Comparison of ENCODE assay signal across 9 cellular contexts in genomic region chr14:91369628-91370445, GRCh38. TPM values are rescaled to one million over a fixed set of nuclear protein-coding genes. Genes with fewer than 3 reads are reported as not detected.
DNase-seq lines count a peak whose midpoint lies in the region; ATAC-seq, FAIRE-seq and TF ChIP-seq lines count a peak whose summit lies in the region.
"Had no signal": no experiment of that assay in that cellular context is flagged by ENCODE, and none has a peak within 500 bp of the region (broad histone marks: within the 10 kb centered on the region; RNA-seq: fewer than 3 reads in every experiment).

No MANE protein-coding gene starts in this region.

- H3K27ac ChIP-seq in small intestine (ENCODE audit: low read depth in 1 of 2, low read length in 1 of 2) = peak overlapping the region in 1 of 2 donors; percentile 63

- WGBS in small intestine, 3 donors = 53 to 61% (median 58%) methylated on average over 24 of the region's 24 CpGs

- no peak for DNase-seq in GM12891 (ENCODE audit: insufficient read length, low spot score)
- DNase-seq in NCI-H82 treated with DMSO at 0.1 percent for 48 hours (lab: John Stamatoyannopoulos, UW; ENCODE audit: unreplicated experiment) = peak; percentile 46
- peak; percentile 55 for DNase-seq in bronchial epithelial cell (ENCODE audit: low read depth)
- peak; percentile 62 for DNase-seq in small intestine
- no peak for DNase-seq in dedifferentiated amniotic fluid mesenchymal stem cell (ENCODE audit: extremely low spot score)
- no peak for DNase-seq in hepatic stellate cell (ENCODE audit: low spot score)
- no peak for DNase-seq in NCI-H146 (lab: John Stamatoyannopoulos, UW)

- no peaks in the 10 kb centered on the region for H3K27me3 ChIP-seq in bronchial epithelial cell (ENCODE audit: control insufficient read depth, insufficient read depth, low read length)
- no peaks in the 10 kb centered on the region for H3K27me3 ChIP-seq in small intestine (ENCODE audit: control insufficient read depth in 2 of 2, insufficient read depth in 2 of 2, low read length in 2 of 2)

- peaks cover 9 to 21% of the 10 kb centered on the region in 2 donors for H3K4me1 ChIP-seq in small intestine (ENCODE audit: control insufficient read depth in 2 of 2, insufficient read depth in 1 of 2, low read depth in 1 of 2, low read length in 1 of 2)

- no peak for ATAC-seq in GM18517 (IDR thresholded peaks at IDR 0.05; ENCODE audit: unreplicated experiment)
- ATAC-seq: HCT116 had no signal

- H3K36me3 ChIP-seq in bronchial epithelial cell (ENCODE audit: control insufficient read depth, insufficient read depth, low read length) (no peaks in the 10 kb centered on the region), small intestine (ENCODE audit: control insufficient read depth in 2 of 2, insufficient read depth in 2 of 2, low read length in 2 of 2) (no peaks in the 10 kb centered on the region)

- H3K4me3 ChIP-seq in bronchial epithelial cell (ENCODE audit: low read depth, low read length) = no peak overlapping the region
- H3K4me3 ChIP-seq in small intestine (ENCODE audit: low read depth in 1 of 2, low read length in 2 of 2) = no peak overlapping the region

- FAIRE-seq in GM12891 (lab: Jason Lieb, UNC) (peak; percentile 31), bronchial epithelial cell (lab: Jason Lieb, UNC) (no peak), small intestine (lab: Jason Lieb, UNC) (no peak)

- TF ChIP-seq POLR2A in GM12891 (IDR thresholded peaks at IDR 0.05; ENCODE audit: low read depth, low read length) = 0 out of 2 replicates have a peak, but pooled peaks have one; percentile 31

- peak; percentile 30 for TF ChIP-seq CTCF in bronchial epithelial cell (IDR thresholded peaks at IDR 0.05; ENCODE audit: insufficient read depth, low read length, severe bottlenecking)

- no peaks in the 10 kb centered on the region for H3K9me3 ChIP-seq in small intestine (ENCODE audit: control insufficient read depth, low read depth)

TF ChIP-seq in GM12891, 5 proteins besides CTCF, POLR2A, EP300 and RAD21:
- TF ChIP-seq POLR2AphosphoS5 (IDR thresholded peaks at IDR 0.05; ENCODE audit: low read depth, low read length) (no peak), PAX5 (IDR thresholded peaks at IDR 0.05; ENCODE audit: insufficient read depth, low read length, severe bottlenecking) (no peak), TAF1 (IDR thresholded peaks at IDR 0.05; ENCODE audit: low read depth, low read length) (no peak), SPI1 (IDR thresholded peaks at IDR 0.05; ENCODE audit: low read depth, low read length) (no peak)

RNA-seq across cellular contexts. Expression of gene CCDC88C, which starts 47.8 kb away (rescaled TPM):
- 32.5 TPM for polyA plus RNA-seq in GM12891 (2012; ENCODE audit: low read depth, missing spikeins)
- total RNA-seq in bronchial epithelial cell = 20.4 and 21.3 TPM in 2 replicates
- polyA plus RNA-seq in small intestine = 10 to 100 TPM; 13.2 to 20.5 (median 16.1) TPM

Comparison
In these comparisons a context has a peak if more than half of its experiments do, and no peak if none do; other contexts are left out.
1. DNase-seq: peak in NCI-H82 treated with DMSO at 0.1 percent for 48 hours (single experiment), bronchial epithelial cell (single experiment) and small intestine (single experiment); none in GM12891 (single experiment), dedifferentiated amniotic fluid mesenchymal stem cell (single experiment), hepatic stellate cell (single experiment) and NCI-H146 (single experiment).